Comparison of ENCODE assay signal across 14 cellular contexts in the genomic region with DNA sequence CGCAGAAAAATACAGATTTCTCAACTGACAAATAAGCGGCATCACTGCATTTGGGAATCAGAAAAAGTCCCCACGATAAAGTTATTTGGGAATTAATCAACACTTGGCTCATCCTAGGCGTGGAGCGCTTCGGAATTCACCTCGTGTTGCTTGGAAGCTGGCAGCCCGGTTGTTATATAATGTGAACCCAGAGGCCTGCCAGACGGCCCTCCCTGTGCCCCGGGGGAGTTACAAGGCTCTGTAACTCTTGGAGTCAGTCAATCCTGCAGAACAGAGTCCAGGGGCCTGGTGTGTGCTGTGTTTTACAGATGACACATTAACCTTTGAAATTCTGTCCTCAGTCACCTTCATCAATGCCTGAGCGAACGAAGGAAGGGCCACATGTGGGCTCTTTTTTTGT.
DNase-seq lines count a peak whose midpoint lies in the region; ATAC-seq and TF ChIP-seq lines count a peak whose summit lies in the region.
"Had no signal": no experiment of that assay in that cellular context is flagged by ENCODE, and none has a peak within 500 bp of the region (broad histone marks: within the 10 kb centered on the region; RNA-seq: fewer than 3 reads in every experiment).

No MANE protein-coding gene starts in this region.

- TF ChIP-seq CTCF in upper lobe of right lung (IDR thresholded peaks at IDR 0.05) (no peak), colonic mucosa (IDR thresholded peaks at IDR 0.05) (no peak)

- H3K36me3 ChIP-seq in skeletal muscle tissue (ENCODE audit: control insufficient read depth in 3 of 3, insufficient read depth in 3 of 3, low read length in 3 of 3) (no peaks in the 10 kb centered on the region), upper lobe of right lung (no peaks in the 10 kb centered on the region), colonic mucosa (no peaks in the 10 kb centered on the region)
- H3K36me3 ChIP-seq: upper lobe of left lung had no signal

- intact Hi-C loops in upper lobe of right lung (cut with DNase I), result no loop called here
- intact Hi-C loops in colonic mucosa (cut with DNase I), result no loop called here

- DNase-seq in GM03348 (ENCODE audit: low spot score) (peak; percentile 53), left kidney (ENCODE audit: low read depth, low spot score) (peak; percentile 42), HuH-7 (ENCODE audit: low spot score) (no peak), upper lobe of right lung (no peak), colonic mucosa (no peak), NOMO-1 treated with dmso at 0.1 percent for 144 hours (lab: John Stamatoyannopoulos, UW; ENCODE audit: unreplicated experiment) (no peak)
- DNase-seq: activated CD4-positive, alpha-beta T cell treated with anti-CD3 and anti-CD28 coated beads, Interleukin-2, amount 50 U/mL, for 4 hours; DMS79; mucosa of descending colon; NCI-H524 treated with DMSO at 0.1 percent for 48 hours; upper lobe of left lung had no signal

- H3K9ac ChIP-seq in skeletal muscle tissue (ENCODE audit: low read depth in 1 of 3, low read length in 3 of 3), result no peak overlapping the region
- no peak overlapping the region for H3K9ac ChIP-seq in colonic mucosa (ENCODE audit: low read depth in 2 of 2, low read length in 2 of 2)

- no peak overlapping the region for H3K4me3 ChIP-seq in skeletal muscle tissue (ENCODE audit: low read length in 3 of 3)
- no peak overlapping the region for H3K4me3 ChIP-seq in upper lobe of right lung
- no peak overlapping the region for H3K4me3 ChIP-seq in colonic mucosa
- H3K4me3 ChIP-seq: mucosa of descending colon, upper lobe of left lung had no signal

- H3K27ac ChIP-seq in cingulate gyrus (ENCODE audit: low read depth, low read length) (peak overlapping the region; percentile 91), skeletal muscle tissue (ENCODE audit: low read depth, low read length) (peak overlapping the region; percentile 3), upper lobe of right lung (no peak overlapping the region), colonic mucosa (no peak overlapping the region)
- H3K27ac ChIP-seq: upper lobe of left lung had no signal

- H3K9me3 ChIP-seq in skeletal muscle tissue (ENCODE audit: control insufficient read depth in 3 of 3, low read length in 3 of 3) (no peaks in the 10 kb centered on the region), upper lobe of right lung (no peaks in the 10 kb centered on the region), colonic mucosa (no peaks in the 10 kb centered on the region)
- H3K9me3 ChIP-seq: mucosa of descending colon, upper lobe of left lung had no signal

- H3K27me3 ChIP-seq in skeletal muscle tissue (ENCODE audit: control insufficient read depth in 3 of 3, insufficient read depth in 3 of 3, low read length in 3 of 3) (peaks cover 0 to 4% (median 0%) of the 10 kb centered on the region in 3 donors), upper lobe of right lung (no peaks in the 10 kb centered on the region), colonic mucosa (no peaks in the 10 kb centered on the region)
- H3K27me3 ChIP-seq: upper lobe of left lung had no signal

- H3K4me1 ChIP-seq in skeletal muscle tissue (ENCODE audit: control insufficient read depth in 3 of 3, insufficient read depth in 3 of 3, low read length in 3 of 3) (peaks cover 25 to 28% (median 28%) of the 10 kb centered on the region in 3 donors), upper lobe of right lung (peaks cover 15% of the 10 kb centered on the region), colonic mucosa (no peaks in the 10 kb centered on the region)

- ATAC-seq in upper lobe of right lung, result no peak
- ATAC-seq: esophagus mucosa, mucosa of descending colon had no signal

Comparison
In these comparisons a context has a peak if more than half of its experiments do, and no peak if none do; other contexts are left out.
1. DNase-seq: peak in GM03348 (single experiment) and left kidney (single experiment); none in HuH-7 (single experiment), upper lobe of right lung (single experiment), colonic mucosa (single experiment) and NOMO-1 treated with dmso at 0.1 percent for 144 hours (single experiment).
2. H3K27ac ChIP-seq: peak in cingulate gyrus (single experiment) and skeletal muscle tissue (single experiment); none in upper lobe of right lung (single experiment) and colonic mucosa (single experiment).